Comparison of ENCODE assay signal across 11 cellular contexts in genomic region chr6:108895591-108895990, GRCh38. TPM values are rescaled to one million over a fixed set of nuclear protein-coding genes. Genes with fewer than 3 reads are reported as not detected.
A peak's percentile ranks its signal among the peaks of the same experiment; 100 is the strongest.
DNase-seq lines count a peak whose midpoint lies in the region; ATAC-seq and TF ChIP-seq lines count a peak whose summit lies in the region.
"Had no signal": no experiment of that assay in that cellular context is flagged by ENCODE, and none has a peak within 500 bp of the region (broad histone marks: within the 10 kb centered on the region; RNA-seq: fewer than 3 reads in every experiment).

No MANE protein-coding gene starts in this region.

- H3K4me1 Mint-ChIP-seq in activated CD4-positive, alpha-beta T cell treated with anti-CD3 and anti-CD28 coated beads, Interleukin-2, amount 10 ng/mL, durations not matched to agents 24 days and 14 days: peaks cover 35% of the 10 kb centered on the region

- H3K4me3 ChIP-seq in subcutaneous abdominal adipose tissue (ENCODE audit: low read depth in 1 of 5, low read length in 5 of 5): no peak overlapping the region

- H3K27me3 Mint-ChIP-seq in activated CD4-positive, alpha-beta T cell treated with anti-CD3 and anti-CD28 coated beads, Interleukin-2, amount 10 ng/mL, durations not matched to agents 24 days and 14 days: peaks cover 9% of the 10 kb centered on the region
- H3K27me3 Mint-ChIP-seq: IgD-negative memory B cell had no signal

- no peaks in the 10 kb centered on the region for H3K27me3 ChIP-seq in subcutaneous abdominal adipose tissue (ENCODE audit: control insufficient read depth in 5 of 5, insufficient read depth in 4 of 5, low read length in 5 of 5)

- peaks cover 3% of the 10 kb centered on the region for H3K9me3 Mint-ChIP-seq in activated CD4-positive, alpha-beta T cell treated with anti-CD3 and anti-CD28 coated beads, Interleukin-2, amount 10 ng/mL, durations not matched to agents 24 days and 14 days
- H3K9me3 Mint-ChIP-seq: IgD-negative memory B cell had no signal

- CTCF ChIA-PET in RWPE1 (lab: Yijun Ruan, JAX): no interaction called here

- DNase-seq in activated CD4-positive, alpha-beta T cell treated with anti-CD3 and anti-CD28 coated beads, Interleukin-2, amount 10 ng/mL, durations not matched to agents 24 days and 14 days: peak; percentile 75
- DNase-seq in activated CD4-positive, alpha-beta T cell treated with anti-CD3 and anti-CD28 coated beads, Interleukin-2, amount 50 U/mL, for 4 hours: no peak
- DNase-seq in RWPE1 (ENCODE audit: low spot score) (no peak), fibroblast of gingiva (ENCODE audit: low read depth) (peak; percentile 73), occipital lobe (lab: John Stamatoyannopoulos, UW) (no peak), NCI-H146 (lab: John Stamatoyannopoulos, UW) (no peak)

- no peak for TF ChIP-seq CTCF in RWPE1 (conservative IDR thresholded peaks at IDR 0.05; ENCODE audit: low read depth)

- no peaks in the 10 kb centered on the region for H3K9me3 ChIP-seq in subcutaneous abdominal adipose tissue (ENCODE audit: control insufficient read depth in 5 of 5, low read length in 5 of 5)

- no peak for ATAC-seq in GM18517 (IDR thresholded peaks at IDR 0.05; ENCODE audit: unreplicated experiment)
- ATAC-seq: Panc1 had no signal

- H3K36me3 ChIP-seq in subcutaneous abdominal adipose tissue (ENCODE audit: control insufficient read depth in 5 of 5, insufficient read depth in 5 of 5, low read length in 5 of 5): peaks cover 0 to 4% (median 0%) of the 10 kb centered on the region in 5 donors

- H3K36me3 Mint-ChIP-seq in activated CD4-positive, alpha-beta T cell treated with anti-CD3 and anti-CD28 coated beads, Interleukin-2, amount 10 ng/mL, durations not matched to agents 24 days and 14 days (ENCODE audit: low read depth): peaks cover 1% of the 10 kb centered on the region

- no peak overlapping the region for H3K9ac ChIP-seq in subcutaneous abdominal adipose tissue (ENCODE audit: low read length in 5 of 5)

- intact Hi-C loops in activated CD4-positive, alpha-beta T cell treated with anti-CD3 and anti-CD28 coated beads, Interleukin-2, amount 10 ng/mL, durations not matched to agents 24 days and 14 days (cut with micrococcal nuclease): loop anchor here (1.0 to 5.0 kb wide), 3 partner anchors 12 to 338 kb away; no protein-coding TSS in a partner anchor

- POLR2A ChIA-PET in RWPE1 (lab: Yijun Ruan, JAX; ENCODE audit: low non-redundant PET): no interaction called here

- peaks cover 2 to 23% (median 22%) of the 10 kb centered on the region in 5 donors for H3K4me1 ChIP-seq in subcutaneous abdominal adipose tissue (ENCODE audit: control insufficient read depth in 5 of 5, insufficient read depth in 5 of 5, low read length in 5 of 5)

- peak overlapping the region; percentile 60 for H3K4me3 Mint-ChIP-seq in activated CD4-positive, alpha-beta T cell treated with anti-CD3 and anti-CD28 coated beads, Interleukin-2, amount 10 ng/mL, durations not matched to agents 24 days and 14 days

- H3K27ac ChIP-seq in RWPE1 (peak overlapping the region; percentile 48), subcutaneous abdominal adipose tissue (ENCODE audit: low read depth, low read length) (peak overlapping the region; percentile 3)
- H3K27ac ChIP-seq: C4-2B had no signal

- H3K27ac Mint-ChIP-seq in activated CD4-positive, alpha-beta T cell treated with anti-CD3 and anti-CD28 coated beads, Interleukin-2, amount 10 ng/mL, durations not matched to agents 24 days and 14 days: peak overlapping the region; percentile 76

RNA-seq across cellular contexts. Expression of gene ARMC2, which starts 47.4 kb away (rescaled TPM):
- 2.7 and 3.3 TPM in 2 replicates for total RNA-seq in activated CD4-positive, alpha-beta T cell treated with anti-CD3 and anti-CD28 coated beads, Interleukin-2, amount 10 ng/mL, durations not matched to agents 24 days and 14 days
- total RNA-seq in occipital lobe: 15.3 TPM

Comparison
In these comparisons a context has a peak if more than half of its experiments do, and no peak if none do; other contexts are left out.
1. DNase-seq: peak in activated CD4-positive, alpha-beta T cell treated with anti-CD3 and anti-CD28 coated beads, Interleukin-2, amount 10 ng/mL, durations not matched to agents 24 days and 14 days (single experiment) and fibroblast of gingiva (single experiment); none in activated CD4-positive, alpha-beta T cell treated with anti-CD3 and anti-CD28 coated beads, Interleukin-2, amount 50 U/mL, for 4 hours (0 of 2), RWPE1 (single experiment), occipital lobe (single experiment) and NCI-H146 (single experiment).